15 cellular contexts compared by ENCODE assay signal in genomic region chr2:99635710-99636431, GRCh38.
DNase-seq lines count a peak whose midpoint lies in the region; ATAC-seq and TF ChIP-seq lines count a peak whose summit lies in the region.
"Had no signal": no experiment of that assay in that cellular context is flagged by ENCODE, and none has a peak within 500 bp of the region (broad histone marks: within the 10 kb centered on the region; RNA-seq: fewer than 3 reads in every experiment).

No MANE protein-coding gene starts in this region.

- ATAC-seq in HG02642 (IDR thresholded peaks at IDR 0.05; ENCODE audit: poor library complexity, unreplicated experiment) (no peak), GM18868 (IDR thresholded peaks at IDR 0.05; ENCODE audit: unreplicated experiment) (no peak)

- peaks cover 22 to 29% (median 26%) of the 10 kb centered on the region in 4 donors for H3K4me1 ChIP-seq in esophagus muscularis mucosa
- H3K4me1 ChIP-seq in muscle layer of colon (ENCODE audit: insufficient read depth, low read length): peaks cover 23% of the 10 kb centered on the region
- H3K4me1 ChIP-seq in subcutaneous abdominal adipose tissue (ENCODE audit: control insufficient read depth in 5 of 5, insufficient read depth in 5 of 5, low read length in 5 of 5): peaks cover 7 to 42% (median 20%) of the 10 kb centered on the region in 5 donors

- no peaks in the 10 kb centered on the region for H3K27me3 ChIP-seq in esophagus muscularis mucosa
- H3K27me3 ChIP-seq in muscle layer of colon (ENCODE audit: control insufficient read depth in 1 of 2, insufficient read depth in 2 of 2, low read length in 2 of 2): no peaks in the 10 kb centered on the region
- H3K27me3 ChIP-seq in subcutaneous abdominal adipose tissue (ENCODE audit: control insufficient read depth in 5 of 5, insufficient read depth in 4 of 5, low read length in 5 of 5): no peaks in the 10 kb centered on the region
- H3K27me3 ChIP-seq: stomach had no signal

- WGBS in esophagus muscularis mucosa: 75% methylated on average over 6 of the region's 6 CpGs

- H3K9me3 ChIP-seq in esophagus muscularis mucosa: no peaks in the 10 kb centered on the region
- H3K9me3 ChIP-seq in muscle layer of colon (ENCODE audit: low read length): no peaks in the 10 kb centered on the region
- H3K9me3 ChIP-seq in subcutaneous abdominal adipose tissue (ENCODE audit: control insufficient read depth in 5 of 5, low read length in 5 of 5): peaks cover 0 to 7% (median 0%) of the 10 kb centered on the region in 5 donors
- H3K9me3 ChIP-seq: stomach had no signal

- no peak for TF ChIP-seq CTCF in esophagus muscularis mucosa (IDR thresholded peaks at IDR 0.05)

- H3K27ac ChIP-seq in esophagus muscularis mucosa (replicated peaks in 1 of 4) (peak overlapping the region in 3 of 4 donors; percentile 17 to 46 (median 24)), muscle layer of colon (ENCODE audit: low read depth, low read length) (peak overlapping the region; percentile 4), subcutaneous abdominal adipose tissue (ENCODE audit: low read depth, low read length) (peak overlapping the region; percentile 79)
- H3K27ac ChIP-seq: SK-N-MC, VCaP had no signal

- intact Hi-C loops in esophagus muscularis mucosa (cut with DNase I): no loop called here

- H3K4me3 ChIP-seq in esophagus muscularis mucosa (no peak overlapping the region), muscle layer of colon (ENCODE audit: low read depth in 1 of 2, low read length in 2 of 2) (no peak overlapping the region), subcutaneous abdominal adipose tissue (ENCODE audit: low read depth in 1 of 5, low read length in 5 of 5) (no peak overlapping the region)
- H3K4me3 ChIP-seq: SK-N-MC, stomach had no signal

- DNase-seq in MV-4-11 (lab: John Stamatoyannopoulos, UW): peak; percentile 67
- no peak for DNase-seq in esophagus muscularis mucosa (ENCODE audit: extremely low spot score)
- DNase-seq in NOMO-1 treated with DMSO at 0.1 percent for 48 hours (lab: John Stamatoyannopoulos, UW; ENCODE audit: unreplicated experiment): no peak
- no peak for DNase-seq in mesenteric fat pad (ENCODE audit: low spot score)
- DNase-seq: activated naive CD4-positive, alpha-beta T cell treated with Interleukin-2 at 50 U/mL for 16 hours; DMS153; KG1; NCI-H146; stomach had no signal

- H3K36me3 ChIP-seq in esophagus muscularis mucosa (no peaks in the 10 kb centered on the region), muscle layer of colon (ENCODE audit: insufficient read depth, low read length) (no peaks in the 10 kb centered on the region), subcutaneous abdominal adipose tissue (ENCODE audit: control insufficient read depth in 5 of 5, insufficient read depth in 5 of 5, low read length in 5 of 5) (no peaks in the 10 kb centered on the region)
- H3K36me3 ChIP-seq: stomach had no signal

- no peak overlapping the region for H3K9ac ChIP-seq in muscle layer of colon (ENCODE audit: low read length)
- H3K9ac ChIP-seq in subcutaneous abdominal adipose tissue (ENCODE audit: low read length in 5 of 5): no peak overlapping the region

- no peak for TF ChIP-seq POLR2A in esophagus muscularis mucosa (IDR thresholded peaks at IDR 0.05; ENCODE audit: low read depth)

- no peak for TF ChIP-seq EP300 in esophagus muscularis mucosa (IDR thresholded peaks at IDR 0.05)

Comparison
In these comparisons a context has a peak if more than half of its experiments do, and no peak if none do; other contexts are left out.
1. H3K27ac ChIP-seq: peak in every context shown above with its lines; median percentile 79 in subcutaneous abdominal adipose tissue; 24 in esophagus muscularis mucosa; 4 in muscle layer of colon.